Comparison of ENCODE assay signal across 18 cellular contexts in the genomic region with DNA sequence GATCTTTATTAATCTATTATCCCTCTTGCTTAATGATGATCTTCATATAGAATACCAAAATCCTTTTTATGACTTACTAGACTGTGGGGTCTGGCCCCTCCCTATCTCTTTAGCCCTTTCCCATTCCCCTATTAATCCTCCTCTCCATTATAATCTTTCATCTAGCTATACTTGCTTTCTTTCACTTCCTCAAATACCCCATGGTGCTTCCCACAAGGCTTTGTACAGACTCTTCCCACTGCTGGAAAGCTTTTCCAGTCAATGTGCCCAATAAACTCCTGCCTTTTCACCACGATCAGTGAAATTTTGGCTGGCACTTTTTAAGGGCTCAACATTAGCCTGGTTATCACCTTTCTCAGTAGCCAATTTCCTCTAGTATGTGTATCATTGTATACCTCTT.
"Had no signal": no experiment of that assay in that cellular context is flagged by ENCODE, and none has a peak within 500 bp of the region (broad histone marks: within the 10 kb centered on the region; RNA-seq: fewer than 3 reads in every experiment).

No MANE protein-coding gene starts in this region.

- H3K4me3 Mint-ChIP-seq: activated naive CD4-positive, alpha-beta T cell treated with anti-CD3 and anti-CD28 coated beads, Interleukin-2, amount 10 ng/mL, durations not matched to agents 7 days and 5 days; activated naive CD8-positive, alpha-beta T cell treated with anti-CD3 and anti-CD28 coated beads, Interleukin-2, amount 10 ng/mL, durations not matched to agents 7 days and 5 days; activated T-helper 1 cell treated with anti-CD3 and anti-CD28 coated beads, Interleukin-12 subunit alpha, Interleukin-12 subunit beta, Interleukin-2, Interleukin-4 antibody, amounts not matched to agents 30 ng/mL and 10 ng/mL and 1 ng/mL, durations not matched to agents 14 hours and 24 hours and 36 hours; nephron progenitor cell had no signal

- H3K9me3 Mint-ChIP-seq: activated naive CD4-positive, alpha-beta T cell treated with anti-CD3 and anti-CD28 coated beads, Interleukin-2, amount 10 ng/mL, durations not matched to agents 7 days and 5 days; activated naive CD8-positive, alpha-beta T cell treated with anti-CD3 and anti-CD28 coated beads, Interleukin-2, amount 10 ng/mL, durations not matched to agents 7 days and 5 days; activated T-helper 1 cell treated with anti-CD3 and anti-CD28 coated beads, Interleukin-12 subunit alpha, Interleukin-12 subunit beta, Interleukin-2, Interleukin-4 antibody, amounts not matched to agents 30 ng/mL and 10 ng/mL and 1 ng/mL, durations not matched to agents 14 hours and 24 hours and 36 hours; brain had no signal

- ATAC-seq: left lobe of liver had no signal

- DNase-seq: activated CD4-positive, alpha-beta T cell treated with anti-CD3 and anti-CD28 coated beads for 4 hours; activated CD4-positive, alpha-beta T cell treated with anti-CD3 and anti-CD28 coated beads, Interleukin-2, amount 50 U/mL, for 4 hours; activated gamma-delta T cell; activated naive CD4-positive, alpha-beta T cell treated with anti-CD3 and anti-CD28 coated beads, Interleukin-2, amount 10 ng/mL, durations not matched to agents 7 days and 5 days; activated naive CD8-positive, alpha-beta T cell treated with anti-CD3 and anti-CD28 coated beads, Interleukin-2, amount 10 ng/mL, durations not matched to agents 7 days and 5 days; activated T-cell treated with anti-CD3 and anti-CD28 coated beads for 4 hours; cerebellar nuclear complex; colonic mucosa; effector CD8-positive, alpha-beta T cell; esophagus squamous epithelium; kidney glomerular epithelial cell; mesendoderm; nephron progenitor cell; stimulated activated CD4-positive, alpha-beta T cell treated with anti-CD3 and anti-CD28 coated beads, Interleukin-1b, Interleukin-23, amount 100 ng/mL, for 48 hours; stimulated activated naive CD4-positive, alpha-beta T cell had no signal

- H3K27ac Mint-ChIP-seq: activated naive CD4-positive, alpha-beta T cell treated with anti-CD3 and anti-CD28 coated beads, Interleukin-2, amount 10 ng/mL, durations not matched to agents 7 days and 5 days; activated naive CD8-positive, alpha-beta T cell treated with anti-CD3 and anti-CD28 coated beads, Interleukin-2, amount 10 ng/mL, durations not matched to agents 7 days and 5 days; activated T-helper 1 cell treated with anti-CD3 and anti-CD28 coated beads, Interleukin-12 subunit alpha, Interleukin-12 subunit beta, Interleukin-2, Interleukin-4 antibody, amounts not matched to agents 30 ng/mL and 10 ng/mL and 1 ng/mL, durations not matched to agents 14 hours and 24 hours and 36 hours; nephron progenitor cell had no signal

- H3K27me3 Mint-ChIP-seq: activated naive CD4-positive, alpha-beta T cell treated with anti-CD3 and anti-CD28 coated beads, Interleukin-2, amount 10 ng/mL, durations not matched to agents 7 days and 5 days; activated naive CD8-positive, alpha-beta T cell treated with anti-CD3 and anti-CD28 coated beads, Interleukin-2, amount 10 ng/mL, durations not matched to agents 7 days and 5 days had no signal
